In genomic region chr13:51620165-51620983, GRCh38 we compare ENCODE assay signal across 11 cellular contexts. TPM values are rescaled to one million over a fixed set of nuclear protein-coding genes. Genes with fewer than 3 reads are reported as not detected.
A peak's percentile ranks its signal among the peaks of the same experiment; 100 is the strongest.
DNase-seq lines count a peak whose midpoint lies in the region; ATAC-seq, FAIRE-seq and TF ChIP-seq lines count a peak whose summit lies in the region.
"Had no signal": no experiment of that assay in that cellular context is flagged by ENCODE, and none has a peak within 500 bp of the region (broad histone marks: within the 10 kb centered on the region; RNA-seq: fewer than 3 reads in every experiment).

No MANE protein-coding gene starts in this region.

- H3K4me3 ChIP-seq in dorsolateral prefrontal cortex, result peak overlapping the region in 4 of 59 donors; percentile 3 to 27 (median 14)
- H3K4me3 ChIP-seq in aorta (ENCODE audit: low read length in 2 of 2), result no peak overlapping the region

- H3K9me3 Mint-ChIP-seq in activated naive CD4-positive, alpha-beta T cell treated with anti-CD3 and anti-CD28 coated beads, Interleukin-2, amount 50 U/mL, for 72 hours, result peaks cover 0 to 7% of the 10 kb centered on the region in 2 donors
- H3K9me3 Mint-ChIP-seq in nephron, result no peaks in the 10 kb centered on the region
- H3K9me3 Mint-ChIP-seq: activated CD4-positive, alpha-beta memory T cell treated with anti-CD3 and anti-CD28 coated beads, Interleukin-2, amount 10 ng/mL, durations not matched to agents 7 days and 5 days; memory B cell had no signal

- H3K27ac Mint-ChIP-seq in activated naive CD4-positive, alpha-beta T cell treated with anti-CD3 and anti-CD28 coated beads, Interleukin-2, amount 50 U/mL, for 72 hours, result peak overlapping the region; percentile 46 to 66
- H3K27ac Mint-ChIP-seq in nephron, result peak overlapping the region; percentile 23 to 76 (median 41)
- H3K27ac Mint-ChIP-seq: activated CD4-positive, alpha-beta memory T cell treated with anti-CD3 and anti-CD28 coated beads, Interleukin-2, amount 10 ng/mL, durations not matched to agents 7 days and 5 days; memory B cell had no signal

- H3K27ac ChIP-seq in dorsolateral prefrontal cortex (peak overlapping the region; percentile 40 to 96 (median 91)), aorta (ENCODE audit: low read depth in 1 of 2, low read length in 2 of 2) (peak overlapping the region in 1 of 2 donors; percentile 64)

- no peak for ATAC-seq in activated naive CD4-positive, alpha-beta T cell treated with anti-CD3 and anti-CD28 coated beads, Interleukin-2, amount 50 U/mL, for 72 hours
- peak; percentile 54 for ATAC-seq in aorta (ENCODE audit: low FRiP score)
- no peak for ATAC-seq in HG02870 (IDR thresholded peaks at IDR 0.05; ENCODE audit: unreplicated experiment)

- H3K4me3 Mint-ChIP-seq in nephron, result no peak overlapping the region
- H3K4me3 Mint-ChIP-seq: activated CD4-positive, alpha-beta memory T cell treated with anti-CD3 and anti-CD28 coated beads, Interleukin-2, amount 10 ng/mL, durations not matched to agents 7 days and 5 days; memory B cell had no signal

- H3K9me3 ChIP-seq in aorta (ENCODE audit: control insufficient read depth, low read length), result no peaks in the 10 kb centered on the region

- no peak for FAIRE-seq in urothelium cell line (lab: Jason Lieb, UNC)

- peaks cover 0 to 5% of the 10 kb centered on the region in 2 donors for H3K36me3 Mint-ChIP-seq in activated naive CD4-positive, alpha-beta T cell treated with anti-CD3 and anti-CD28 coated beads, Interleukin-2, amount 50 U/mL, for 72 hours
- H3K36me3 Mint-ChIP-seq in nephron (ENCODE audit: low read depth), result no peaks in the 10 kb centered on the region

- no peaks in the 10 kb centered on the region for H3K36me3 ChIP-seq in aorta (ENCODE audit: control insufficient read depth in 1 of 2, insufficient read depth in 2 of 2, low read length in 1 of 2)

- 47 to 54% methylated on average over 11 of the region's 11 CpGs for WGBS in aorta, 2 donors

- peaks cover 67% of the 10 kb centered on the region for H3K4me1 Mint-ChIP-seq in nephron

- H3K27me3 ChIP-seq in dorsolateral prefrontal cortex, result no peaks in the 10 kb centered on the region
- H3K27me3 ChIP-seq in aorta (ENCODE audit: control insufficient read depth in 1 of 2, insufficient read depth in 2 of 2, low read length in 1 of 2), result no peaks in the 10 kb centered on the region

- H3K27me3 Mint-ChIP-seq in nephron (ENCODE audit: low read depth), result no peaks in the 10 kb centered on the region
- H3K27me3 Mint-ChIP-seq: activated CD4-positive, alpha-beta memory T cell treated with anti-CD3 and anti-CD28 coated beads, Interleukin-2, amount 10 ng/mL, durations not matched to agents 7 days and 5 days; memory B cell had no signal

- intact Hi-C loops in dorsolateral prefrontal cortex (cut with DNase I) (no loop called here), aorta (cut with DNase I) (no loop called here)

- H3K4me1 ChIP-seq in aorta (ENCODE audit: control insufficient read depth in 1 of 2, insufficient read depth in 2 of 2, low read length in 2 of 2), result peaks cover 5 to 7% of the 10 kb centered on the region in 2 donors

- no peak for DNase-seq in activated naive CD4-positive, alpha-beta T cell treated with anti-CD3 and anti-CD28 coated beads, Interleukin-2, amount 50 U/mL, for 72 hours (ENCODE audit: low spot score in 2 of 2)
- no peak for DNase-seq in activated naive CD4-positive, alpha-beta T cell treated with Interleukin-2 at 50 U/mL for 16 hours
- DNase-seq in dorsolateral prefrontal cortex (peak in 8 of 10 donors; percentile 32 to 61 (median 54)), aorta (no peak), urothelium cell line (ENCODE audit: low spot score) (no peak), DMS114 treated with DMSO at 0.1 percent for 48 hours (lab: John Stamatoyannopoulos, UW; ENCODE audit: unreplicated experiment) (no peak)
- DNase-seq: activated CD4-positive, alpha-beta memory T cell treated with anti-CD3 and anti-CD28 coated beads, Interleukin-2, amount 10 ng/mL, durations not matched to agents 7 days and 5 days; NCI-H1930 had no signal

- TF ChIP-seq CTCF in dorsolateral prefrontal cortex (IDR thresholded peaks at IDR 0.05 in 54 of 56, conservative IDR thresholded peaks at IDR 0.05 in 2 of 56; ENCODE audit: low read depth in 1 of 56, partially characterized antibody in 56 of 56), result no peak
- no peak for TF ChIP-seq CTCF in nephron (IDR thresholded peaks at IDR 0.05; ENCODE audit: unreplicated experiment in 3 of 3)

RNA-seq across cellular contexts. Expression of gene WDFY2, which starts 36.1 kb away (rescaled TPM):
- 10 to 100 TPM; 16.4 to 17.5 TPM for total RNA-seq in activated naive CD4-positive, alpha-beta T cell treated with anti-CD3 and anti-CD28 coated beads, Interleukin-2, amount 50 U/mL, for 72 hours
- 10 to 100 TPM; 10.9 to 39.0 (median 19.4) TPM for total RNA-seq in dorsolateral prefrontal cortex
- total RNA-seq in aorta, result 10 to 100 TPM; 15.3 to 24.4 TPM
- polyA plus RNA-seq in aorta, result 1 to 10 TPM; 2.5 to 7.2 TPM

Comparison
In these comparisons a context has a peak if more than half of its experiments do, and no peak if none do; other contexts are left out.
1. DNase-seq: peak in dorsolateral prefrontal cortex (8 of 10); none in activated naive CD4-positive, alpha-beta T cell treated with anti-CD3 and anti-CD28 coated beads, Interleukin-2, amount 50 U/mL, for 72 hours (0 of 2), activated naive CD4-positive, alpha-beta T cell treated with Interleukin-2 at 50 U/mL for 16 hours (single experiment), aorta (0 of 2), urothelium cell line (single experiment) and DMS114 treated with DMSO at 0.1 percent for 48 hours (single experiment).